ENCODE assay signal across 16 cellular contexts in the genomic region with DNA sequence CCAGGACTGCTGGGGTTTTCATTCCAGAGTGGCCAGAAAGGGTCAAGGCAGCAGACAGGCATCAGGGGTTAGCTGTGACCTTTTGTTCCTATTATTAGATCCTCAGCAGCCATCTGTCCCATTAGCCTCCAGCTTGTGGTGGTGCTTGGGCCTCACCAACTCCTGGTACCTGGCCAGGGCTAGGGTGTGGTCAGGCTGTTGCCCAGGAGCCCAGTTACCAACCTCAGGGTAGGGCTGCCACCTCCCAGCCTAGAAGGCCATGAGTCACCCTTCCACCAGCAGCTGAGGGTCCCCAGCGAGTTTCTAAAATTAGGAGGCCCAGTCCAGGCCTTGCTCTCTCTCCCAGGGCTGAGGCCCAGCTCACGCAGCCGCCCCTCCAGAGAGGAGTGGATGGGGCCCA. TPM values are rescaled to one million over a fixed set of nuclear protein-coding genes. Genes with fewer than 3 reads are reported as not detected.
DNase-seq lines count a peak whose midpoint lies in the region; ATAC-seq and TF ChIP-seq lines count a peak whose summit lies in the region.
"Had no signal": no experiment of that assay in that cellular context is flagged by ENCODE, and none has a peak within 500 bp of the region (broad histone marks: within the 10 kb centered on the region; RNA-seq: fewer than 3 reads in every experiment).

No MANE protein-coding gene starts in this region.

- TF ChIP-seq EP300 in upper lobe of left lung (IDR thresholded peaks at IDR 0.05), result no peak

- H3K36me3 ChIP-seq in esophagus (ENCODE audit: control insufficient read depth in 2 of 2, insufficient read depth in 2 of 2, low read length in 1 of 2) (peaks cover 23 to 79% of the 10 kb centered on the region in 2 donors), lower lobe of right lung (peaks cover 99% of the 10 kb centered on the region), upper lobe of left lung (peaks cover 39 to 100% (median 80%) of the 10 kb centered on the region in 4 donors), MM.1S (replicated peaks; ENCODE audit: insufficient read depth, low read length) (peaks cover 7% of the 10 kb centered on the region; the same call in 1 of the 2 replicates)

- intact Hi-C loops in activated naive CD4-positive, alpha-beta T cell treated with anti-CD3 and anti-CD28 coated beads for 36 hours (cut with micrococcal nuclease), result no loop called here
- intact Hi-C loops in lower lobe of right lung (cut with DNase I), result no loop called here

- no peaks in the 10 kb centered on the region for H3K27me3 Mint-ChIP-seq in activated naive CD4-positive, alpha-beta T cell treated with anti-CD3 and anti-CD28 coated beads, Interleukin-2, amount 10 ng/mL, durations not matched to agents 7 days and 5 days
- no peaks in the 10 kb centered on the region for H3K27me3 Mint-ChIP-seq in activated naive CD4-positive, alpha-beta T cell treated with anti-CD3 and anti-CD28 coated beads for 36 hours (ENCODE audit: low read depth)
- H3K27me3 Mint-ChIP-seq: activated naive CD8-positive, alpha-beta T cell treated with anti-CD3 and anti-CD28 coated beads, Interleukin-2, amount 50 U/mL, for 24 hours; naive thymus-derived CD8-positive, alpha-beta T cell had no signal

- H3K9me3 ChIP-seq in esophagus (ENCODE audit: control insufficient read depth in 2 of 2, insufficient read depth in 1 of 2, low read depth in 1 of 2, low read length in 1 of 2) (no peaks in the 10 kb centered on the region), lower lobe of right lung (no peaks in the 10 kb centered on the region), upper lobe of left lung (no peaks in the 10 kb centered on the region), MM.1S (replicated peaks; ENCODE audit: insufficient read depth, low read length) (no peaks in the 10 kb centered on the region)
- H3K9me3 ChIP-seq: sigmoid colon, SK-N-SH had no signal

- H3K27ac ChIP-seq in esophagus (ENCODE audit: low read depth in 2 of 2, low read length in 1 of 2) (peak overlapping the region; percentile 25 to 82), lower lobe of right lung (no peak overlapping the region), upper lobe of left lung (peak overlapping the region in 3 of 4 donors; percentile 0 to 38 (median 30)), MM.1S (ENCODE audit: low read length) (no peak overlapping the region)

- no peak overlapping the region for H3K4me2 ChIP-seq in MM.1S (ENCODE audit: low read depth, low read length)
- H3K4me2 ChIP-seq: SK-N-SH had no signal

- peaks cover 56% of the 10 kb centered on the region for H3K36me3 Mint-ChIP-seq in activated naive CD4-positive, alpha-beta T cell treated with anti-CD3 and anti-CD28 coated beads, Interleukin-2, amount 10 ng/mL, durations not matched to agents 7 days and 5 days
- H3K36me3 Mint-ChIP-seq in activated naive CD4-positive, alpha-beta T cell treated with anti-CD3 and anti-CD28 coated beads for 36 hours (ENCODE audit: low read depth), result peaks cover 15% of the 10 kb centered on the region

- TF ChIP-seq POLR2A in upper lobe of left lung (IDR thresholded peaks at IDR 0.05), result no peak

- no peak overlapping the region for H3K9ac ChIP-seq in MM.1S (ENCODE audit: low read length)
- H3K9ac ChIP-seq: SK-N-SH had no signal

- CTCF ChIA-PET in activated naive CD4-positive, alpha-beta T cell treated with anti-CD3 and anti-CD28 coated beads, Interleukin-2, amount 10 ng/mL, durations not matched to agents 7 days and 5 days (lab: Charles Lee), result no interaction called here
- CTCF ChIA-PET in activated naive CD4-positive, alpha-beta T cell treated with anti-CD3 and anti-CD28 coated beads for 36 hours (lab: Charles Lee), result interaction anchor here (1.5 kb wide), 1 partner anchor 12 kb away, joined by 4 read pairs; a partner anchor contains a TSS

- H3K27ac Mint-ChIP-seq in activated naive CD4-positive, alpha-beta T cell treated with anti-CD3 and anti-CD28 coated beads, Interleukin-2, amount 10 ng/mL, durations not matched to agents 7 days and 5 days, result no peak overlapping the region
- no peak overlapping the region for H3K27ac Mint-ChIP-seq in activated naive CD4-positive, alpha-beta T cell treated with anti-CD3 and anti-CD28 coated beads for 36 hours
- H3K27ac Mint-ChIP-seq: activated naive CD8-positive, alpha-beta T cell treated with anti-CD3 and anti-CD28 coated beads, Interleukin-2, amount 50 U/mL, for 24 hours had no signal

- no peaks in the 10 kb centered on the region for H3K79me2 ChIP-seq in MM.1S (ENCODE audit: low read length)

- peak; percentile 11 for DNase-seq in activated naive CD4-positive, alpha-beta T cell treated with anti-CD3 and anti-CD28 coated beads, Interleukin-2, amount 10 ng/mL, durations not matched to agents 7 days and 5 days
- DNase-seq in activated naive CD4-positive, alpha-beta T cell treated with anti-CD3 and anti-CD28 coated beads for 36 hours, result no peak
- DNase-seq in lower lobe of right lung (no peak), upper lobe of left lung (no peak), GM19238 (ENCODE audit: insufficient read length, low spot score) (no peak), MM.1S (no peak), NOMO-1 treated with dmso at 0.1 percent for 144 hours (lab: John Stamatoyannopoulos, UW; ENCODE audit: unreplicated experiment) (no peak)
- DNase-seq: activated CD8-positive, alpha-beta memory T cell treated with anti-CD3 and anti-CD28 coated beads, Interleukin-2, amount 50 U/mL, for 48 hours; activated naive CD8-positive, alpha-beta T cell treated with anti-CD3 and anti-CD28 coated beads, Interleukin-2, amount 50 U/mL, for 24 hours; cortex of kidney; immature natural killer cell; NCI-H2107; sigmoid colon; SK-N-SH had no signal

- peak; percentile 39 to 54 for ATAC-seq in lower lobe of right lung
- no peak for ATAC-seq in upper lobe of left lung (ENCODE audit: low FRiP score in 2 of 2)
- ATAC-seq: activated naive CD8-positive, alpha-beta T cell treated with anti-CD3 and anti-CD28 coated beads, Interleukin-2, amount 50 U/mL, for 24 hours; naive thymus-derived CD8-positive, alpha-beta T cell had no signal

- TF ChIP-seq CTCF in lower lobe of right lung (IDR thresholded peaks at IDR 0.05) (no peak), upper lobe of left lung (IDR thresholded peaks at IDR 0.05) (no peak), MM.1S (IDR thresholded peaks at IDR 0.05; ENCODE audit: low read length) (no peak)

- H3F3A ChIP-seq in MM.1S (ENCODE audit: insufficient read depth, low read length), result no peaks in the 10 kb centered on the region

- H3K9me3 Mint-ChIP-seq in activated naive CD4-positive, alpha-beta T cell treated with anti-CD3 and anti-CD28 coated beads, Interleukin-2, amount 10 ng/mL, durations not matched to agents 7 days and 5 days, result no peaks in the 10 kb centered on the region
- no peaks in the 10 kb centered on the region for H3K9me3 Mint-ChIP-seq in activated naive CD4-positive, alpha-beta T cell treated with anti-CD3 and anti-CD28 coated beads for 36 hours
- H3K9me3 Mint-ChIP-seq: activated naive CD8-positive, alpha-beta T cell treated with anti-CD3 and anti-CD28 coated beads, Interleukin-2, amount 50 U/mL, for 24 hours; immature natural killer cell; naive thymus-derived CD8-positive, alpha-beta T cell had no signal

- no peaks in the 10 kb centered on the region for H3K27me3 ChIP-seq in esophagus (ENCODE audit: control insufficient read depth in 1 of 2, insufficient read depth in 2 of 2, low read length in 2 of 2)
- no peaks in the 10 kb centered on the region for H3K27me3 ChIP-seq in lower lobe of right lung (ENCODE audit: low read depth)
- no peaks in the 10 kb centered on the region for H3K27me3 ChIP-seq in upper lobe of left lung
- no peaks in the 10 kb centered on the region for H3K27me3 ChIP-seq in MM.1S (replicated peaks; ENCODE audit: insufficient read depth, low read length)
- H3K27me3 ChIP-seq: sigmoid colon had no signal

- WGBS in esophagus, 2 donors, result 57 to 60% methylated on average over 3 of the region's 3 CpGs
- WGBS in upper lobe of left lung, 2 donors, result 80 to 100% methylated on average over 1 to 2 of the region's 3 CpGs

- H4K20me1 ChIP-seq in MM.1S (ENCODE audit: insufficient read depth, low read length), result no peaks in the 10 kb centered on the region

- H3K4me3 ChIP-seq in esophagus (ENCODE audit: low read depth in 1 of 2, low read length in 2 of 2) (no peak overlapping the region), lower lobe of right lung (no peak overlapping the region), upper lobe of left lung (no peak overlapping the region), MM.1S (ENCODE audit: low read length) (no peak overlapping the region)
- H3K4me3 ChIP-seq: sigmoid colon had no signal

- H3K4me1 ChIP-seq in esophagus (ENCODE audit: control insufficient read depth in 2 of 2, insufficient read depth in 2 of 2, low read length in 1 of 2) (peaks cover 8 to 11% of the 10 kb centered on the region in 2 donors), lower lobe of right lung (peaks cover 4% of the 10 kb centered on the region), upper lobe of left lung (peaks cover 0 to 4% (median 4%) of the 10 kb centered on the region in 4 donors), MM.1S (ENCODE audit: low read length) (no peaks in the 10 kb centered on the region)

- H2AFZ ChIP-seq in MM.1S (ENCODE audit: low read length), result no peak overlapping the region

- no peak overlapping the region for H3K4me3 Mint-ChIP-seq in activated naive CD4-positive, alpha-beta T cell treated with anti-CD3 and anti-CD28 coated beads, Interleukin-2, amount 10 ng/mL, durations not matched to agents 7 days and 5 days
- H3K4me3 Mint-ChIP-seq in activated naive CD4-positive, alpha-beta T cell treated with anti-CD3 and anti-CD28 coated beads for 36 hours, result no peak overlapping the region
- H3K4me3 Mint-ChIP-seq: activated naive CD8-positive, alpha-beta T cell treated with anti-CD3 and anti-CD28 coated beads, Interleukin-2, amount 50 U/mL, for 24 hours; immature natural killer cell; naive thymus-derived CD8-positive, alpha-beta T cell had no signal

- peaks cover 13% of the 10 kb centered on the region for H3K4me1 Mint-ChIP-seq in activated naive CD4-positive, alpha-beta T cell treated with anti-CD3 and anti-CD28 coated beads, Interleukin-2, amount 10 ng/mL, durations not matched to agents 7 days and 5 days
- peaks cover 17% of the 10 kb centered on the region for H3K4me1 Mint-ChIP-seq in activated naive CD4-positive, alpha-beta T cell treated with anti-CD3 and anti-CD28 coated beads for 36 hours (ENCODE audit: low read depth)

- no peaks in the 10 kb centered on the region for H3K9me2 ChIP-seq in MM.1S (replicated peaks; ENCODE audit: insufficient read depth, low read length)
- H3K9me2 ChIP-seq: SK-N-SH had no signal

RNA-seq across cellular contexts. Expression of a gene that starts 12.2 kb away (rescaled TPM):
- total RNA-seq in activated naive CD4-positive, alpha-beta T cell treated with anti-CD3 and anti-CD28 coated beads for 36 hours, result 10 to 100 TPM; 18.3 to 19.8 TPM
- polyA plus RNA-seq in esophagus, result 10 to 100 TPM; 41.4 to 45.6 TPM
- 73.7 TPM for total RNA-seq in lower lobe of right lung
- 100 to 1,000 TPM in 2 of 6 donors, 10 to 100 TPM in 4; 48.2 to 158 (median 87.7) TPM for total RNA-seq in upper lobe of left lung

RNA-seq across cellular contexts. Expression of a gene that starts 12.3 kb away (rescaled TPM):
- total RNA-seq in activated naive CD4-positive, alpha-beta T cell treated with anti-CD3 and anti-CD28 coated beads for 36 hours, result 10 to 100 TPM; 16.2 to 17.9 TPM
- polyA plus RNA-seq in esophagus, result 10 to 100 TPM in 1 of 2 donors, 1 to 10 TPM in 1; 6.5 to 14.9 TPM
- total RNA-seq in lower lobe of right lung (12.6 TPM), upper lobe of left lung (10 to 100 TPM in 3 of 6 donors, 1 to 10 TPM in 3; 2.1 to 13.2 (median 10.5) TPM)

RNA-seq across cellular contexts. Expression of a gene that starts 41.4 kb away (rescaled TPM):
- total RNA-seq in activated naive CD4-positive, alpha-beta T cell treated with anti-CD3 and anti-CD28 coated beads for 36 hours, result 10 to 100 TPM; 39.0 to 39.8 TPM
- 10 to 100 TPM; 12.1 to 12.6 TPM for polyA plus RNA-seq in esophagus
- total RNA-seq in lower lobe of right lung (31.8 TPM), upper lobe of left lung (10 to 100 TPM; 33.8 to 87.0 (median 46.6) TPM)

RNA-seq across cellular contexts. Expression of a gene that starts 41.6 kb away (rescaled TPM):
- total RNA-seq in activated naive CD4-positive, alpha-beta T cell treated with anti-CD3 and anti-CD28 coated beads for 36 hours, result 10 to 100 TPM; 26.1 to 26.2 TPM
- 10 to 100 TPM in 1 of 2 donors, 1 to 10 TPM in 1; 5.3 to 10.8 TPM for polyA plus RNA-seq in esophagus
- total RNA-seq in lower lobe of right lung, result 9.5 TPM
- total RNA-seq in upper lobe of left lung, result 10 to 100 TPM in 1 of 6 donors, 1 to 10 TPM in 5; 2.1 to 10.3 (median 8.6) TPM

Comparison
In these comparisons a context has a peak if more than half of its experiments do, and no peak if none do; other contexts are left out.
1. H3K27ac ChIP-seq: peak in esophagus (2 of 2) and upper lobe of left lung (3 of 4); none in lower lobe of right lung (single experiment) and MM.1S (single experiment).
2. ATAC-seq: peak in lower lobe of right lung (2 of 2); none in upper lobe of left lung (0 of 2).